ENCODE assay signal across 19 cellular contexts in the genomic region with DNA sequence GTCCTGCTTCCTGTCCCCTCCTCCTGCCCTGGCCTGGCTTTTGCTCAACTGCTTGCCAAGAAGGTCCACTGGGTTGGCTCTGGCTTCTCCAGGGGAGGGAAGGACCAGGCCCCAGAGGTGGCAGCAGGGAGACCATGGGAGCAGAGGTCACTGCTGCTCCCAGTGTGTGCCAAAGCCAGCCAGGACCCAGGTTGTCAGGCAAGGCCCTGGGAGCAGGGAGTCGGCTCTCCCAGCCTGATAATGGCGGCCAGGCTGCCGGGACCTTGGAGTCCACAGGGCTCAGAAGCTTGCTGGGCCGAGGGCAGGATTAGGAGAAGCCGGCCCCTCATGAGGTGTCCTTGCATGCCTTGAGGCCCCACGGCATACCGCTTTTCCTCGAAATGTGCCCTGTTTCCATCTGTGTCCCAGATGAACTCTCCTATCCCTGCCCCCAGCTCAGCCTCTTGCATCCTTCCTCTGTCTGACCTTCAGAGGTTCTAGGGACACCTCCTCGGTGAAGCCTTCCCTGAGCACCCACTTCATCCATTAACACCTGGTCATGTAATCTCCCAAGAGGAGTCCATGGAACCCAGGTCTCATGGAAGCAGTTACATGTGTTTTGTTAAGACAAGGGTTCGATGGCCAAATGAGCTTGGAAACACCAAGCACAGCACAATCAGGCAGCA.
A peak's percentile ranks its signal among the peaks of the same experiment; 100 is the strongest.
DNase-seq lines count a peak whose midpoint lies in the region; ATAC-seq and TF ChIP-seq lines count a peak whose summit lies in the region.
"Had no signal": no experiment of that assay in that cellular context is flagged by ENCODE, and none has a peak within 500 bp of the region (broad histone marks: within the 10 kb centered on the region; RNA-seq: fewer than 3 reads in every experiment).

No MANE protein-coding gene starts in this region.

- no peak overlapping the region for H3K18ac ChIP-seq in mesenchymal stem cell (ENCODE audit: low read depth in 1 of 2, low read length in 2 of 2)

- H4K8ac ChIP-seq in mesenchymal stem cell (ENCODE audit: low read length) = peak overlapping the region; percentile 33

- no peak overlapping the region for H2BK120ac ChIP-seq in mesenchymal stem cell (ENCODE audit: low read depth, low read length)

- H2AFZ ChIP-seq in mesenchymal stem cell (ENCODE audit: low read depth, low read length) = no peak overlapping the region

- ATAC-seq in heart left ventricle (no peak), Right ventricle myocardium inferior (no peak), HG03280 (IDR thresholded peaks at IDR 0.05; ENCODE audit: unreplicated experiment) (no peak), HG03354 (IDR thresholded peaks at IDR 0.05; ENCODE audit: poor library complexity, severe bottlenecking, unreplicated experiment) (no peak)
- ATAC-seq: activated CD4-positive, alpha-beta T cell treated with anti-CD3 and anti-CD28 coated beads for 36 hours; activated CD8-positive, alpha-beta memory T cell treated with anti-CD3 and anti-CD28 coated beads, Interleukin-2, amount 10 ng/mL, durations not matched to agents 7 days and 5 days; activated T-helper 17 cell treated with anti-CD3 and anti-CD28 coated beads, Interleukin-2, amount 50 U/mL, for 72 hours; effector memory CD8-positive, alpha-beta T cell had no signal

- H3K9ac ChIP-seq in mesenchymal stem cell (ENCODE audit: low read length) = no peak overlapping the region

- no peak for TF ChIP-seq CTCF in heart left ventricle (IDR thresholded peaks at IDR 0.05)
- TF ChIP-seq CTCF in dorsolateral prefrontal cortex (IDR thresholded peaks at IDR 0.05 in 54 of 56, conservative IDR thresholded peaks at IDR 0.05 in 2 of 56; ENCODE audit: low read depth in 1 of 56, partially characterized antibody in 56 of 56) = no peak
- TF ChIP-seq CTCF in tibial nerve (IDR thresholded peaks at IDR 0.05) = no peak

- no peak overlapping the region for H2AK5ac ChIP-seq in mesenchymal stem cell (ENCODE audit: low read length, severe bottlenecking)

- no peak overlapping the region for H2BK12ac ChIP-seq in mesenchymal stem cell (ENCODE audit: low read length in 2 of 2)

- 80 to 88% (median 88%) methylated on average over 10 of the region's 10 CpGs for WGBS in heart left ventricle, 4 donors
- WGBS in mesenchymal stem cell = 92% methylated on average over 10 of the region's 10 CpGs
- 77 to 82% methylated on average over 9 of the region's 10 CpGs for WGBS in tibial nerve, 2 donors

- intact Hi-C loops in heart left ventricle (cut with DNase I) = loop anchor here in 5 of 10 donors (2.0 to 10.0 kb wide), 5 partner anchors 19 to 237 kb away; a partner anchor contains a TSS
- intact Hi-C loops in Right ventricle myocardium inferior (cut with DNase I) = loop anchor here (2.0 to 5.0 kb wide), 2 partner anchors 19 to 45 kb away; no protein-coding TSS in a partner anchor
- intact Hi-C loops in dorsolateral prefrontal cortex (cut with DNase I) = loop anchor here (5.0 to 10.0 kb wide), 2 partner anchors 40 to 47 kb away; no protein-coding TSS in a partner anchor

- H4K91ac ChIP-seq in mesenchymal stem cell (ENCODE audit: low read length) = peak overlapping the region; percentile 18

- H3K27me3 ChIP-seq in heart left ventricle = no peaks in the 10 kb centered on the region
- H3K27me3 ChIP-seq in dorsolateral prefrontal cortex = no peaks in the 10 kb centered on the region
- no peaks in the 10 kb centered on the region for H3K27me3 ChIP-seq in mesenchymal stem cell (ENCODE audit: control insufficient read depth in 1 of 2, insufficient read depth in 1 of 2, low read length in 2 of 2)
- no peaks in the 10 kb centered on the region for H3K27me3 ChIP-seq in tibial nerve
- H3K27me3 ChIP-seq: pancreas, suprapubic skin had no signal

- no peak overlapping the region for H3K4me3 ChIP-seq in heart left ventricle
- no peak overlapping the region for H3K4me3 ChIP-seq in dorsolateral prefrontal cortex
- peak overlapping the region in 1 of 2 experiments; percentile 13 for H3K4me3 ChIP-seq in mesenchymal stem cell (ENCODE audit: insufficient read depth in 1 of 2, low read depth in 1 of 2, low read length in 2 of 2)
- no peak overlapping the region for H3K4me3 ChIP-seq in tibial nerve
- H3K4me3 ChIP-seq: pancreas, SK-N-MC, suprapubic skin had no signal

- H3K4me1 ChIP-seq in heart left ventricle (peaks cover 8 to 97% (median 75%) of the 10 kb centered on the region in 12 donors), mesenchymal stem cell (ENCODE audit: control insufficient read depth, insufficient read depth, low read depth, low read length) (peaks cover 6% of the 10 kb centered on the region), tibial nerve (peaks cover 4 to 98% (median 85%) of the 10 kb centered on the region in 4 donors)

- H3K27ac ChIP-seq in heart left ventricle (peak overlapping the region in 8 of 12 donors; percentile 17 to 77 (median 57)), dorsolateral prefrontal cortex (peak overlapping the region in 54 of 59 donors; percentile 9 to 90 (median 82)), mesenchymal stem cell (ENCODE audit: low read length, poor library complexity, severe bottlenecking) (no peak overlapping the region), tibial nerve (peak overlapping the region; percentile 11 to 91 (median 70))
- H3K27ac ChIP-seq: pancreas, SK-N-MC had no signal

- DNase-seq in heart left ventricle = peak in 1 of 5 donors; percentile 60
- no peak for DNase-seq in Right ventricle myocardium inferior (ENCODE audit: missing footprints)
- DNase-seq in dorsolateral prefrontal cortex = peak in 1 of 10 donors; percentile 16
- no peak for DNase-seq in mesenchymal stem cell
- no peak for DNase-seq in tibial nerve (ENCODE audit: low spot score in 2 of 2)
- no peak for DNase-seq in H4 (ENCODE audit: low spot score)
- DNase-seq: activated CD4-positive, alpha-beta T cell treated with anti-CD3 and anti-CD28 coated beads for 36 hours; activated CD8-positive, alpha-beta memory T cell treated with anti-CD3 and anti-CD28 coated beads, Interleukin-2, amount 10 ng/mL, durations not matched to agents 7 days and 5 days; effector memory CD8-positive, alpha-beta T cell; kidney glomerular epithelial cell; NCI-H1694; NCI-H2227 treated with DMSO at 0.1 percent for 48 hours; NCI-H82 had no signal

- H2BK5ac ChIP-seq in mesenchymal stem cell (ENCODE audit: low read depth, low read length, poor library complexity, severe bottlenecking) = no peak overlapping the region

- no peaks in the 10 kb centered on the region for H3K79me1 ChIP-seq in mesenchymal stem cell (replicated peaks; ENCODE audit: low read length, poor library complexity, severe bottlenecking)

- no peak for TF ChIP-seq POLR2A in heart left ventricle (IDR thresholded peaks at IDR 0.05)
- TF ChIP-seq POLR2A in tibial nerve (IDR thresholded peaks at IDR 0.05) = no peak

- H3K14ac ChIP-seq in mesenchymal stem cell (ENCODE audit: low read length in 2 of 2) = no peak overlapping the region

- peaks cover 0 to 31% (median 19%) of the 10 kb centered on the region in 9 donors for H3K36me3 ChIP-seq in heart left ventricle
- peaks cover 45 to 57% of the 10 kb centered on the region in 2 experiments for H3K36me3 ChIP-seq in mesenchymal stem cell (ENCODE audit: control insufficient read depth in 1 of 2, insufficient read depth in 2 of 2, low read depth in 1 of 2, low read length in 2 of 2)
- peaks cover 0 to 52% (median 0%) of the 10 kb centered on the region in 3 donors for H3K36me3 ChIP-seq in tibial nerve
- H3K36me3 ChIP-seq: pancreas had no signal

- H3K4me2 ChIP-seq in mesenchymal stem cell (ENCODE audit: low read length, poor library complexity, severe bottlenecking) = no peak overlapping the region

- no peak overlapping the region for H3K23ac ChIP-seq in mesenchymal stem cell (ENCODE audit: low read length in 2 of 2)

- no peak for TF ChIP-seq EP300 in tibial nerve (IDR thresholded peaks at IDR 0.05)

- no peak overlapping the region for H2BK15ac ChIP-seq in mesenchymal stem cell (ENCODE audit: low read depth, poor library complexity, severe bottlenecking)

- H3K4ac ChIP-seq in mesenchymal stem cell (ENCODE audit: low read depth in 1 of 2, low read length in 2 of 2) = no peak overlapping the region

- H3K9me3 ChIP-seq in heart left ventricle (no peaks in the 10 kb centered on the region), mesenchymal stem cell (ENCODE audit: control insufficient read depth, low read length) (no peaks in the 10 kb centered on the region), tibial nerve (no peaks in the 10 kb centered on the region)
- H3K9me3 ChIP-seq: pancreas, suprapubic skin had no signal
